ENCODE assay signal across 1 cellular context in the genomic region with DNA sequence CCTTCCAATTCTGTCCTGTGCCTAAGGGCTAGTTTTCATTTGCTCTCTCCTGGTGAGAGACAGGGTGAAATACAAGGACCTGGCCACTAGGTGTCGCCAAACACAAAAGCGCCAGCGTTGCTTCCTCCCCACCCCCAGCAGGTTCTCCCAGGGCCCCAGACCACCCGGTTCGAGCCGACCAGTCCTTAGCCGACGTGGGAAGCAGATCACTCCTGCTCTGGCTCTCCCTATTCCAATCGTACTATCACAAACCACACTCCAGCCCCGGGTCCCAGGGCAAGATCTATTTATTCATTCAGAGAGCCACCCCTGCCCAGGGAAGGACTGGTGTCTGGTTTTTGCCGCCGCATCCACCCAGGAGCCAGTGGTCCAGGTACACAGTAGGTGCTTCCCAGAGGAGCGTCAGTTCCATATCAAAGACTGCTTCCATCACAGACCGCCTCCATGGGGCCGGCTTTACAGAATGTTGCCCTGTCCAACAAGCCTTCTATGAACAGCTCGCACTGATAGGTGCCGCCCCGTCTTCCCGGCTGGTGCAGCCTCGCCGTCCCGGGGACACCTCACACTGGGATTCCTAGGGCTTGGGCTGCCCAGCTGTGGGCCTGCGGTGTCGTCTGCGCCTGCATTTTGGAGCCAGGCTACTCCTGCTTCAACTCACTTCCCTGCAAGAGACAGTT.
TF ChIP-seq lines count a peak whose summit lies in the region.

No MANE protein-coding gene starts in this region.

TF ChIP-seq in HepG2, 621 proteins besides CTCF, POLR2A, EP300 and RAD21 (continued from another document and continues in another):
- TF ChIP-seq, protein P1, sequence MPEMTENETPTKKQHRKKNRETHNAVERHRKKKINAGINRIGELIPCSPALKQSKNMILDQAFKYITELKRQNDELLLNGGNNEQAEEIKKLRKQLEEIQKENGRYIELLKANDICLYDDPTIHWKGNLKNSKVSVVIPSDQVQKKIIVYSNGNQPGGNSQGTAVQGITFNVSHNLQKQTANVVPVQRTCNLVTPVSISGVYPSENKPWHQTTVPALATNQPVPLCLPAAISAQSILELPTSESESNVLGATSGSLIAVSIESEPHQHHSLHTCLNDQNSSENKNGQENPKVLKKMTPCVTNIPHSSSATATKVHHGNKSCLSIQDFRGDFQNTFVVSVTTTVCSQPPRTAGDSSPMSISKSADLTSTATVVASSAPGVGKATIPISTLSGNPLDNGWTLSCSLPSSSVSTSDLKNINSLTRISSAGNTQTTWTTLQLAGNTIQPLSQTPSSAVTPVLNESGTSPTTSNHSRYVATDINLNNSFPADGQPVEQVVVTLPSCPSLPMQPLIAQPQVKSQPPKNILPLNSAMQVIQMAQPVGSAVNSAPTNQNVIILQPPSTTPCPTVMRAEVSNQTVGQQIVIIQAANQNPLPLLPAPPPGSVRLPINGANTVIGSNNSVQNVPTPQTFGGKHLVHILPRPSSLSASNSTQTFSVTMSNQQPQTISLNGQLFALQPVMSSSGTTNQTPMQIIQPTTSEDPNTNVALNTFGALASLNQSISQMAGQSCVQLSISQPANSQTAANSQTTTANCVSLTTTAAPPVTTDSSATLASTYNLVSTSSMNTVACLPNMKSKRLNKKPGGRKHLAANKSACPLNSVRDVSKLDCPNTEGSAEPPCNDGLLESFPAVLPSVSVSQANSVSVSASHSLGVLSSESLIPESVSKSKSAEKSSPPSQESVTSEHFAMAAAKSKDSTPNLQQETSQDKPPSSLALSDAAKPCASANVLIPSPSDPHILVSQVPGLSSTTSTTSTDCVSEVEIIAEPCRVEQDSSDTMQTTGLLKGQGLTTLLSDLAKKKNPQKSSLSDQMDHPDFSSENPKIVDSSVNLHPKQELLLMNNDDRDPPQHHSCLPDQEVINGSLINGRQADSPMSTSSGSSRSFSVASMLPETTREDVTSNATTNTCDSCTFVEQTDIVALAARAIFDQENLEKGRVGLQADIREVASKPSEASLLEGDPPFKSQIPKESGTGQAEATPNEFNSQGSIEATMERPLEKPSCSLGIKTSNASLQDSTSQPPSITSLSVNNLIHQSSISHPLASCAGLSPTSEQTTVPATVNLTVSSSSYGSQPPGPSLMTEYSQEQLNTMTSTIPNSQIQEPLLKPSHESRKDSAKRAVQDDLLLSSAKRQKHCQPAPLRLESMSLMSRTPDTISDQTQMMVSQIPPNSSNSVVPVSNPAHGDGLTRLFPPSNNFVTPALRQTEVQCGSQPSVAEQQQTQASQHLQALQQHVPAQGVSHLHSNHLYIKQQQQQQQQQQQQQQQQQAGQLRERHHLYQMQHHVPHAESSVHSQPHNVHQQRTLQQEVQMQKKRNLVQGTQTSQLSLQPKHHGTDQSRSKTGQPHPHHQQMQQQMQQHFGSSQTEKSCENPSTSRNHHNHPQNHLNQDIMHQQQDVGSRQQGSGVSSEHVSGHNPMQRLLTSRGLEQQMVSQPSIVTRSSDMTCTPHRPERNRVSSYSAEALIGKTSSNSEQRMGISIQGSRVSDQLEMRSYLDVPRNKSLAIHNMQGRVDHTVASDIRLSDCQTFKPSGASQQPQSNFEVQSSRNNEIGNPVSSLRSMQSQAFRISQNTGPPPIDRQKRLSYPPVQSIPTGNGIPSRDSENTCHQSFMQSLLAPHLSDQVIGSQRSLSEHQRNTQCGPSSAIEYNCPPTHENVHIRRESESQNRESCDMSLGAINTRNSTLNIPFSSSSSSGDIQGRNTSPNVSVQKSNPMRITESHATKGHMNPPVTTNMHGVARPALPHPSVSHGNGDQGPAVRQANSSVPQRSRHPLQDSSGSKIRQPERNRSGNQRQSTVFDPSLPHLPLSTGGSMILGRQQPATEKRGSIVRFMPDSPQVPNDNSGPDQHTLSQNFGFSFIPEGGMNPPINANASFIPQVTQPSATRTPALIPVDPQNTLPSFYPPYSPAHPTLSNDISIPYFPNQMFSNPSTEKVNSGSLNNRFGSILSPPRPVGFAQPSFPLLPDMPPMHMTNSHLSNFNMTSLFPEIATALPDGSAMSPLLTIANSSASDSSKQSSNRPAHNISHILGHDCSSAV (CRISPR knock-in tag; IDR thresholded peaks at IDR 0.05; ENCODE audit: borderline replicate concordance), result 0 out of 2 replicates have a peak, but pooled peaks have one; percentile 52
- TF ChIP-seq ZNF234 (CRISPR knock-in tag; conservative IDR thresholded peaks at IDR 0.05) (no peak), SIN3B (IDR thresholded peaks at IDR 0.05; ENCODE audit: low read length) (no peak), FOXK1 (CRISPR knock-in tag; IDR thresholded peaks at IDR 0.05; ENCODE audit: borderline replicate concordance, low read depth) (no peak), RFX1 (IDR thresholded peaks at IDR 0.05) (no peak), NR2F2 (IDR thresholded peaks at IDR 0.05; ENCODE audit: borderline replicate concordance, low read depth) (no peak), GATAD2A (CRISPR knock-in tag; IDR thresholded peaks at IDR 0.05) (peak; percentile 54), GABPB1 (CRISPR knock-in tag; IDR thresholded peaks at IDR 0.05) (peak; percentile 45; the same call in 1 of the 2 replicates), ZNF776 (CRISPR knock-in tag; IDR thresholded peaks at IDR 0.05) (no peak), ZNF850 (CRISPR knock-in tag; conservative IDR thresholded peaks at IDR 0.05) (no peak), KDM5B (CRISPR knock-in tag; IDR thresholded peaks at IDR 0.05; ENCODE audit: borderline replicate concordance) (peak; percentile 43; the same call in 1 of the 2 replicates), MXD4 (CRISPR knock-in tag; IDR thresholded peaks at IDR 0.05) (0 out of 2 replicates have a peak, but pooled peaks have one; percentile 20), NCOA2 (CRISPR knock-in tag; IDR thresholded peaks at IDR 0.05) (no peak), JARID2 (CRISPR knock-in tag; IDR thresholded peaks at IDR 0.05; ENCODE audit: insufficient replicate concordance) (no peak), ZNF792 (CRISPR knock-in tag; IDR thresholded peaks at IDR 0.05) (no peak), ZNF12 (CRISPR knock-in tag; IDR thresholded peaks at IDR 0.05) (no peak), ZNF383 (CRISPR knock-in tag; IDR thresholded peaks at IDR 0.05; ENCODE audit: borderline replicate concordance) (no peak), PHF20 (CRISPR knock-in tag; IDR thresholded peaks at IDR 0.05) (no peak), SP140L (CRISPR knock-in tag; IDR thresholded peaks at IDR 0.05; ENCODE audit: borderline replicate concordance) (no peak), TP53 (CRISPR knock-in tag; conservative IDR thresholded peaks at IDR 0.05) (no peak), AKAP8 (CRISPR knock-in tag; IDR thresholded peaks at IDR 0.05) (no peak), ZNF570 (CRISPR knock-in tag; IDR thresholded peaks at IDR 0.05; ENCODE audit: borderline replicate concordance) (no peak), TAF1 (CRISPR knock-in tag; IDR thresholded peaks at IDR 0.05) (no peak), MAZ (IDR thresholded peaks at IDR 0.05; ENCODE audit: borderline replicate concordance, low read depth, low read length) (peak; percentile 33; the same call in 1 of the 2 replicates), MAZ (CRISPR knock-in tag; IDR thresholded peaks at IDR 0.05; ENCODE audit: low read depth) (no peak; the same call in 1 of the 2 replicates), ZNF543 (CRISPR knock-in tag; IDR thresholded peaks at IDR 0.05) (no peak), POGZ (CRISPR knock-in tag; IDR thresholded peaks at IDR 0.05) (no peak), SP4 (CRISPR knock-in tag; IDR thresholded peaks at IDR 0.05) (no peak), ZNF260 (CRISPR knock-in tag; IDR thresholded peaks at IDR 0.05; ENCODE audit: borderline replicate concordance, low read depth) (no peak), ZNF878 (CRISPR knock-in tag; IDR thresholded peaks at IDR 0.05) (no peak)
- TF ChIP-seq, protein P2, sequence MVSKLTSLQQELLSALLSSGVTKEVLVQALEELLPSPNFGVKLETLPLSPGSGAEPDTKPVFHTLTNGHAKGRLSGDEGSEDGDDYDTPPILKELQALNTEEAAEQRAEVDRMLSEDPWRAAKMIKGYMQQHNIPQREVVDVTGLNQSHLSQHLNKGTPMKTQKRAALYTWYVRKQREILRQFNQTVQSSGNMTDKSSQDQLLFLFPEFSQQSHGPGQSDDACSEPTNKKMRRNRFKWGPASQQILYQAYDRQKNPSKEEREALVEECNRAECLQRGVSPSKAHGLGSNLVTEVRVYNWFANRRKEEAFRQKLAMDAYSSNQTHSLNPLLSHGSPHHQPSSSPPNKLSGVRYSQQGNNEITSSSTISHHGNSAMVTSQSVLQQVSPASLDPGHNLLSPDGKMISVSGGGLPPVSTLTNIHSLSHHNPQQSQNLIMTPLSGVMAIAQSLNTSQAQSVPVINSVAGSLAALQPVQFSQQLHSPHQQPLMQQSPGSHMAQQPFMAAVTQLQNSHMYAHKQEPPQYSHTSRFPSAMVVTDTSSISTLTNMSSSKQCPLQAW (CRISPR knock-in tag; IDR thresholded peaks at IDR 0.05), result peak; percentile 43; the same call in 1 of the 2 replicates
- TF ChIP-seq, protein P3, sequence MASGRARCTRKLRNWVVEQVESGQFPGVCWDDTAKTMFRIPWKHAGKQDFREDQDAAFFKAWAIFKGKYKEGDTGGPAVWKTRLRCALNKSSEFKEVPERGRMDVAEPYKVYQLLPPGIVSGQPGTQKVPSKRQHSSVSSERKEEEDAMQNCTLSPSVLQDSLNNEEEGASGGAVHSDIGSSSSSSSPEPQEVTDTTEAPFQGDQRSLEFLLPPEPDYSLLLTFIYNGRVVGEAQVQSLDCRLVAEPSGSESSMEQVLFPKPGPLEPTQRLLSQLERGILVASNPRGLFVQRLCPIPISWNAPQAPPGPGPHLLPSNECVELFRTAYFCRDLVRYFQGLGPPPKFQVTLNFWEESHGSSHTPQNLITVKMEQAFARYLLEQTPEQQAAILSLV (CRISPR knock-in tag; IDR thresholded peaks at IDR 0.05; ENCODE audit: borderline replicate concordance), result no peak
- TF ChIP-seq, protein P4, sequence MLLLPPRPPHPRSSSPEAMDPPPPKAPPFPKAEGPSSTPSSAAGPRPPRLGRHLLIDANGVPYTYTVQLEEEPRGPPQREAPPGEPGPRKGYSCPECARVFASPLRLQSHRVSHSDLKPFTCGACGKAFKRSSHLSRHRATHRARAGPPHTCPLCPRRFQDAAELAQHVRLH (CRISPR knock-in tag; IDR thresholded peaks at IDR 0.05; ENCODE audit: borderline replicate concordance, low read depth), result 0 out of 2 replicates have a peak, but pooled peaks have one; percentile 29
- TF ChIP-seq, protein P5, sequence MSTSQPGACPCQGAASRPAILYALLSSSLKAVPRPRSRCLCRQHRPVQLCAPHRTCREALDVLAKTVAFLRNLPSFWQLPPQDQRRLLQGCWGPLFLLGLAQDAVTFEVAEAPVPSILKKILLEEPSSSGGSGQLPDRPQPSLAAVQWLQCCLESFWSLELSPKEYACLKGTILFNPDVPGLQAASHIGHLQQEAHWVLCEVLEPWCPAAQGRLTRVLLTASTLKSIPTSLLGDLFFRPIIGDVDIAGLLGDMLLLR (CRISPR knock-in tag; IDR thresholded peaks at IDR 0.05), result no peak
- TF ChIP-seq, protein P6, sequence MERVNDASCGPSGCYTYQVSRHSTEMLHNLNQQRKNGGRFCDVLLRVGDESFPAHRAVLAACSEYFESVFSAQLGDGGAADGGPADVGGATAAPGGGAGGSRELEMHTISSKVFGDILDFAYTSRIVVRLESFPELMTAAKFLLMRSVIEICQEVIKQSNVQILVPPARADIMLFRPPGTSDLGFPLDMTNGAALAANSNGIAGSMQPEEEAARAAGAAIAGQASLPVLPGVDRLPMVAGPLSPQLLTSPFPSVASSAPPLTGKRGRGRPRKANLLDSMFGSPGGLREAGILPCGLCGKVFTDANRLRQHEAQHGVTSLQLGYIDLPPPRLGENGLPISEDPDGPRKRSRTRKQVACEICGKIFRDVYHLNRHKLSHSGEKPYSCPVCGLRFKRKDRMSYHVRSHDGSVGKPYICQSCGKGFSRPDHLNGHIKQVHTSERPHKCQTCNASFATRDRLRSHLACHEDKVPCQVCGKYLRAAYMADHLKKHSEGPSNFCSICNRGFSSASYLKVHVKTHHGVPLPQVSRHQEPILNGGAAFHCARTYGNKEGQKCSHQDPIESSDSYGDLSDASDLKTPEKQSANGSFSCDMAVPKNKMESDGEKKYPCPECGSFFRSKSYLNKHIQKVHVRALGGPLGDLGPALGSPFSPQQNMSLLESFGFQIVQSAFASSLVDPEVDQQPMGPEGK (CRISPR knock-in tag; IDR thresholded peaks at IDR 0.05), result peak; percentile 68; the same call in 1 of the 2 replicates
- TF ChIP-seq, protein P7, sequence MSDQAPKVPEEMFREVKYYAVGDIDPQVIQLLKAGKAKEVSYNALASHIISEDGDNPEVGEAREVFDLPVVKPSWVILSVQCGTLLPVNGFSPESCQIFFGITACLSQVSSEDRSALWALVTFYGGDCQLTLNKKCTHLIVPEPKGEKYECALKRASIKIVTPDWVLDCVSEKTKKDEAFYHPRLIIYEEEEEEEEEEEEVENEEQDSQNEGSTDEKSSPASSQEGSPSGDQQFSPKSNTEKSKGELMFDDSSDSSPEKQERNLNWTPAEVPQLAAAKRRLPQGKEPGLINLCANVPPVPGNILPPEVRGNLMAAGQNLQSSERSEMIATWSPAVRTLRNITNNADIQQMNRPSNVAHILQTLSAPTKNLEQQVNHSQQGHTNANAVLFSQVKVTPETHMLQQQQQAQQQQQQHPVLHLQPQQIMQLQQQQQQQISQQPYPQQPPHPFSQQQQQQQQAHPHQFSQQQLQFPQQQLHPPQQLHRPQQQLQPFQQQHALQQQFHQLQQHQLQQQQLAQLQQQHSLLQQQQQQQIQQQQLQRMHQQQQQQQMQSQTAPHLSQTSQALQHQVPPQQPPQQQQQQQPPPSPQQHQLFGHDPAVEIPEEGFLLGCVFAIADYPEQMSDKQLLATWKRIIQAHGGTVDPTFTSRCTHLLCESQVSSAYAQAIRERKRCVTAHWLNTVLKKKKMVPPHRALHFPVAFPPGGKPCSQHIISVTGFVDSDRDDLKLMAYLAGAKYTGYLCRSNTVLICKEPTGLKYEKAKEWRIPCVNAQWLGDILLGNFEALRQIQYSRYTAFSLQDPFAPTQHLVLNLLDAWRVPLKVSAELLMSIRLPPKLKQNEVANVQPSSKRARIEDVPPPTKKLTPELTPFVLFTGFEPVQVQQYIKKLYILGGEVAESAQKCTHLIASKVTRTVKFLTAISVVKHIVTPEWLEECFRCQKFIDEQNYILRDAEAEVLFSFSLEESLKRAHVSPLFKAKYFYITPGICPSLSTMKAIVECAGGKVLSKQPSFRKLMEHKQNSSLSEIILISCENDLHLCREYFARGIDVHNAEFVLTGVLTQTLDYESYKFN (CRISPR knock-in tag; conservative IDR thresholded peaks at IDR 0.05), result peak; percentile 27; the same call in 1 of the 2 replicates
- TF ChIP-seq, protein P8, sequence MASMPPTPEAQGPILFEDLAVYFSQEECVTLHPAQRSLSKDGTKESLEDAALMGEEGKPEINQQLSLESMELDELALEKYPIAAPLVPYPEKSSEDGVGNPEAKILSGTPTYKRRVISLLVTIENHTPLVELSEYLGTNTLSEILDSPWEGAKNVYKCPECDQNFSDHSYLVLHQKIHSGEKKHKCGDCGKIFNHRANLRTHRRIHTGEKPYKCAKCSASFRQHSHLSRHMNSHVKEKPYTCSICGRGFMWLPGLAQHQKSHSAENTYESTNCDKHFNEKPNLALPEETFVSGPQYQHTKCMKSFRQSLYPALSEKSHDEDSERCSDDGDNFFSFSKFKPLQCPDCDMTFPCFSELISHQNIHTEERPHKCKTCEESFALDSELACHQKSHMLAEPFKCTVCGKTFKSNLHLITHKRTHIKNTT (CRISPR knock-in tag; IDR thresholded peaks at IDR 0.05), result no peak
- TF ChIP-seq, protein P9, sequence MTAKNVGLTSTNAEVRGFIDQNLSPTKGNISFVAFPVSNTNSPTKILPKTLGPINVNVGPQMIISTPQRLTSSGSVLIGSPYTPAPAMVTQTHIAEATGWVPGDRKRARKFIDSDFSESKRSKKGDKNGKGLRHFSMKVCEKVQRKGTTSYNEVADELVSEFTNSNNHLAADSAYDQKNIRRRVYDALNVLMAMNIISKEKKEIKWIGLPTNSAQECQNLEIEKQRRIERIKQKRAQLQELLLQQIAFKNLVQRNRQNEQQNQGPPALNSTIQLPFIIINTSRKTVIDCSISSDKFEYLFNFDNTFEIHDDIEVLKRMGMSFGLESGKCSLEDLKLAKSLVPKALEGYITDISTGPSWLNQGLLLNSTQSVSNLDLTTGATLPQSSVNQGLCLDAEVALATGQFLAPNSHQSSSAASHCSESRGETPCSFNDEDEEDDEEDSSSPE (CRISPR knock-in tag; IDR thresholded peaks at IDR 0.05), result no peak
